1 cellular context compared by ENCODE assay signal in genomic region chr1:146051452-146051852, GRCh38.
TF ChIP-seq lines count a peak whose summit lies in the region.

No MANE protein-coding gene starts in this region.

TF ChIP-seq in A549, 52 proteins besides CTCF, POLR2A, EP300 and RAD21 (continued from another document):
- TF ChIP-seq HMGXB4 (CRISPR knock-in tag; IDR thresholded peaks at IDR 0.05; ENCODE audit: borderline replicate concordance) (no peak), JUN (IDR thresholded peaks at IDR 0.05) (no peak), RFX5 (IDR thresholded peaks at IDR 0.05) (no peak), HEYL (CRISPR knock-in tag; IDR thresholded peaks at IDR 0.05) (no peak), EHF (CRISPR knock-in tag; IDR thresholded peaks at IDR 0.05) (no peak)
